ENCODE assay signal across 8 cellular contexts in genomic region chr1:34786521-34787325, GRCh38. TPM values are rescaled to one million over a fixed set of nuclear protein-coding genes. Genes with fewer than 3 reads are reported as not detected.
DNase-seq lines count a peak whose midpoint lies in the region; ATAC-seq and TF ChIP-seq lines count a peak whose summit lies in the region.

No MANE protein-coding gene starts in this region.

- intact Hi-C loops in adrenal gland (cut with DNase I) (loop anchor here (5.0 kb wide), 2 partner anchors 66 to 81 kb away; no protein-coding TSS in a partner anchor), left ventricle myocardium inferior (cut with micrococcal nuclease) (no loop called here)

- DNase-seq in SIG-M5 treated with dmso at 0.1 percent for 504 hours (lab: John Stamatoyannopoulos, UW; ENCODE audit: unreplicated experiment) (peak; percentile 69), SIG-M5 (lab: John Stamatoyannopoulos, UW) (no peak), NCI-H146 (lab: John Stamatoyannopoulos, UW) (peak; percentile 54), SW480 (ENCODE audit: low spot score) (peak; percentile 84), adrenal gland (peak; percentile 67 to 93 (median 84)), left ventricle myocardium inferior (peak; percentile 70), renal cortical epithelial cell (ENCODE audit: low read depth) (peak; percentile 59)

- 48 to 50% (median 49%) methylated on average over 14 of the region's 14 CpGs for WGBS in adrenal gland, 4 donors

- H3K9me3 ChIP-seq in adrenal gland (replicated peaks in 1 of 3) = no peaks in the 10 kb centered on the region
- no peaks in the 10 kb centered on the region for H3K9me3 ChIP-seq in left ventricle myocardium inferior (replicated peaks)

- no peak for ATAC-seq in GM18858 (IDR thresholded peaks at IDR 0.05; ENCODE audit: unreplicated experiment)

- no peak overlapping the region for H3K4me3 ChIP-seq in adrenal gland
- H3K4me3 ChIP-seq in left ventricle myocardium inferior = no peak overlapping the region

- peaks cover 0 to 5% of the 10 kb centered on the region in 2 donors for H3K4me1 ChIP-seq in adrenal gland (replicated peaks in 1 of 2)
- peaks cover 26% of the 10 kb centered on the region for H3K4me1 ChIP-seq in left ventricle myocardium inferior

- TF ChIP-seq CTCF in adrenal gland (IDR thresholded peaks at IDR 0.05) (peak; percentile 72 to 92 (median 89)), left ventricle myocardium inferior (IDR thresholded peaks at IDR 0.05; ENCODE audit: borderline replicate concordance) (peak; percentile 89)

- H3K27ac ChIP-seq in adrenal gland (peak overlapping the region in 1 of 5 donors; percentile 58), left ventricle myocardium inferior (replicated peaks) (peak overlapping the region; percentile 38)

- no peak for TF ChIP-seq POLR2A in adrenal gland (IDR thresholded peaks at IDR 0.05)

- H3K27me3 ChIP-seq in adrenal gland (peaks cover 8% of the 10 kb centered on the region), left ventricle myocardium inferior (ENCODE audit: low read depth) (peaks cover 38% of the 10 kb centered on the region)

- H3K36me3 ChIP-seq in adrenal gland (replicated peaks in 1 of 2) (no peaks in the 10 kb centered on the region), left ventricle myocardium inferior (no peaks in the 10 kb centered on the region)

RNA-seq across cellular contexts. Expression of gene GJB3, which starts 5.7 kb away (rescaled TPM):
- total RNA-seq in adrenal gland (under 1 TPM in 4 of 8 donors, not detected in 4; 0.11 to 0.15 (median 0.14) TPM), left ventricle myocardium inferior (not detected), renal cortical epithelial cell (8.5 and 33.2 TPM in 2 replicates)
- polyA plus RNA-seq in adrenal gland = under 1 TPM in 2 of 3 donors, not detected in 1; 0.17 to 0.32 TPM

RNA-seq across cellular contexts. Expression of gene GJA4, which starts 6.1 kb away (rescaled TPM):
- total RNA-seq in adrenal gland = 10 to 100 TPM; 10.8 to 68.4 (median 23.9) TPM
- 10 to 100 TPM in 1 of 3 donors, 1 to 10 TPM in 2; 4.8 to 10.8 (median 9.7) TPM for polyA plus RNA-seq in adrenal gland
- total RNA-seq in left ventricle myocardium inferior = 27.0 TPM
- not detected in 2 replicates for total RNA-seq in renal cortical epithelial cell

RNA-seq across cellular contexts. Expression of gene GJB4, which starts 27.2 kb away (rescaled TPM):
- not detected for total RNA-seq in adrenal gland
- polyA plus RNA-seq in adrenal gland = not detected
- not detected for total RNA-seq in left ventricle myocardium inferior
- 9.0 and 15.5 TPM in 2 replicates for total RNA-seq in renal cortical epithelial cell

RNA-seq across cellular contexts. Expression of gene GJB5, which starts 31.9 kb away (rescaled TPM):
- total RNA-seq in adrenal gland (not detected), left ventricle myocardium inferior (not detected), renal cortical epithelial cell (0.20 and 1.0 TPM in 2 replicates)
- polyA plus RNA-seq in adrenal gland = not detected

Comparison
In these comparisons a context has a peak if more than half of its experiments do, and no peak if none do; other contexts are left out.
1. RNA of gene GJA4, which starts 6.1 kb away (total RNA-seq): 27.0 TPM in left ventricle myocardium inferior (single experiment) and 10.8 to 68.4 TPM in adrenal gland; not detected in renal cortical epithelial cell; every median in the first group is over 10 times any median in the second.
2. RNA of gene GJB4, which starts 27.2 kb away (total RNA-seq): 9.0 to 15.5 TPM in renal cortical epithelial cell; not detected in adrenal gland and not detected in left ventricle myocardium inferior (single experiment); every median in the first group is over 10 times any median in the second.